ENCODE assay signal across 8 cellular contexts in the genomic region with DNA sequence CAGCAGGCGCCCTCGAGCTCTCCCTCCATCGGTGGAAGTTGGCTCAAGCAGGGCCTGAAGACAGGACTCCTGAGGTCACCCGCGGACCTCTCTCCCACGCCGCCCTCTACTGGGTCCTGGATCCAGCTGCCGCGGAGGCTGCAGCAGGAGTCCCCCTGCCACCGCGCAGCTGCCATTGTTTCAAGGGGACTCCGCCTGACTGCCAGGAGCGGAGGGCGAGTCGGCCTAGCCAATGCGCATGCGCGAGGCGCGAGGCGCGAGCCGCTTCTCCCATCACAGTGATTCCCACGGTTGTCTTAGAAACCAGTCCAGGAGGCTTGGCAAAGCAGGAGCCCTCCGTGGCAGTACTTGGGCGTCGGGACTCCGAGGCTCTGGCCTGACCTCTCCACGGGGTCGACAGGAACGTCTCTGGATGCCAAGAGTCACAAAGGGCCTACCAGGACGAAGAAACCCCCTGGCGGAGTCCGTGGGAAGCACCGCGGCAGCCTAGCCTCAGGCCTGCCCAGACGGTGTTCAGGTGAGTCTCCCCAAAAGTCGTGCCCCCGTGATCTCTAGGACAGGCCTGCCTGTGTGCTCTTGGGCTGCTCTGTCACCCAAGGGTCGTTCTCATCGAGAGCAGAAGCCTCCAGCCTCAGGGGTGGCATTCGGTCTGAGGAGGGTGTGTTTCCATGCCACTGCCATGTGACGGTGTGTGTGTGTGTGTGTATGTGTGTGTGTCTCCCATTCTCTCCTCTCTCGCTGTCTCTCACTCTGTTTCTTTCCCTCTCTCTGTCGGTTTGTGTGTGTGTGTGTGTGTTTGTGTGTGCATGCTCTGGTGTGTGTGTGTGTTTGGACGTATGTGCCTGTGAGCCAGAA.
A peak's percentile ranks its signal among the peaks of the same experiment; 100 is the strongest.
DNase-seq lines count a peak whose midpoint lies in the region; ATAC-seq lines count a peak whose summit lies in the region.

No MANE protein-coding gene starts in this region.

- peak; percentile 94 for ATAC-seq in HG03097 (IDR thresholded peaks at IDR 0.05; ENCODE audit: low FRiP score, unreplicated experiment)

- DNase-seq in NCI-H1436 (lab: John Stamatoyannopoulos, UW) (peak; percentile 68), NCI-H1436 treated with DMSO at 0.1 percent for 48 hours (lab: John Stamatoyannopoulos, UW) (no peak), SHP77 (lab: John Stamatoyannopoulos, UW) (peak; percentile 35 to 46), iPS-NIHi7 (ENCODE audit: extremely low spot score) (peak; percentile 43), epidermal melanocyte (ENCODE audit: insufficient read length, low spot score) (no peak)
- DNase-seq in activated naive CD8-positive, alpha-beta T cell treated with anti-CD3 and anti-CD28 coated beads, Interleukin-2, amount 50 U/mL, for 16 hours (ENCODE audit: low read depth, low spot score): peak; percentile 32
- DNase-seq in stimulated activated CD4-positive, alpha-beta T cell treated with anti-CD3 and anti-CD28 coated beads, Interleukin-2, amount 100 ng/mL, for 48 hours: peak; percentile 41 to 43

Comparison
In these comparisons a context has a peak if more than half of its experiments do, and no peak if none do; other contexts are left out.
1. DNase-seq: peak in NCI-H1436 (single experiment), SHP77 (2 of 2), activated naive CD8-positive, alpha-beta T cell treated with anti-CD3 and anti-CD28 coated beads, Interleukin-2, amount 50 U/mL, for 16 hours (single experiment), iPS-NIHi7 (single experiment) and stimulated activated CD4-positive, alpha-beta T cell treated with anti-CD3 and anti-CD28 coated beads, Interleukin-2, amount 100 ng/mL, for 48 hours (2 of 2); none in NCI-H1436 treated with DMSO at 0.1 percent for 48 hours (single experiment) and epidermal melanocyte (single experiment).